21 cellular contexts compared by ENCODE assay signal in genomic region chr15:100056411-100057072, GRCh38.
A peak's percentile ranks its signal among the peaks of the same experiment; 100 is the strongest.
DNase-seq lines count a peak whose midpoint lies in the region; ATAC-seq and TF ChIP-seq lines count a peak whose summit lies in the region.
"Had no signal": no experiment of that assay in that cellular context is flagged by ENCODE, and none has a peak within 500 bp of the region (broad histone marks: within the 10 kb centered on the region; RNA-seq: fewer than 3 reads in every experiment).

No MANE protein-coding gene starts in this region.

- no peaks in the 10 kb centered on the region for H3K27me3 Mint-ChIP-seq in activated naive CD8-positive, alpha-beta T cell treated with anti-CD3 and anti-CD28 coated beads for 36 hours
- H3K27me3 Mint-ChIP-seq in activated naive CD8-positive, alpha-beta T cell treated with anti-CD3 and anti-CD28 coated beads, Interleukin-2, amount 50 U/mL, for 24 hours, result no peaks in the 10 kb centered on the region
- H3K27me3 Mint-ChIP-seq in endodermal cell (ENCODE audit: insufficient read depth), result peaks cover 11% of the 10 kb centered on the region
- peaks cover 12% of the 10 kb centered on the region for H3K27me3 Mint-ChIP-seq in neural progenitor cell (ENCODE audit: insufficient read depth, low read depth)
- peaks cover 24% of the 10 kb centered on the region for H3K27me3 Mint-ChIP-seq in osteocyte (ENCODE audit: unreplicated experiment)
- no peaks in the 10 kb centered on the region for H3K27me3 Mint-ChIP-seq in activated T-helper 1 cell treated with anti-CD3 and anti-CD28 coated beads, Interleukin-12 subunit alpha, Interleukin-12 subunit beta, Interleukin-2, Interleukin-4 antibody, amounts not matched to agents 30 ng/mL and 10 ng/mL and 1 ng/mL, durations not matched to agents 14 hours and 24 hours and 36 hours (ENCODE audit: insufficient read depth)
- H3K27me3 Mint-ChIP-seq: CD4-positive, CD25-positive, alpha-beta regulatory T cell had no signal

- no peak overlapping the region for H3K27ac Mint-ChIP-seq in activated naive CD8-positive, alpha-beta T cell treated with anti-CD3 and anti-CD28 coated beads for 36 hours
- no peak overlapping the region for H3K27ac Mint-ChIP-seq in activated naive CD8-positive, alpha-beta T cell treated with anti-CD3 and anti-CD28 coated beads, Interleukin-2, amount 50 U/mL, for 24 hours
- H3K27ac Mint-ChIP-seq in endodermal cell, result peak overlapping the region; percentile 14
- H3K27ac Mint-ChIP-seq in neural progenitor cell, result peak overlapping the region; percentile 5
- H3K27ac Mint-ChIP-seq in osteocyte (ENCODE audit: unreplicated experiment), result no peak overlapping the region
- no peak overlapping the region for H3K27ac Mint-ChIP-seq in activated T-helper 1 cell treated with anti-CD3 and anti-CD28 coated beads, Interleukin-12 subunit alpha, Interleukin-12 subunit beta, Interleukin-2, Interleukin-4 antibody, amounts not matched to agents 30 ng/mL and 10 ng/mL and 1 ng/mL, durations not matched to agents 14 hours and 24 hours and 36 hours
- H3K27ac Mint-ChIP-seq: B cell; CD8-positive, alpha-beta T cell; GM23338; HFFc6 had no signal

- no peaks in the 10 kb centered on the region for H3K9me3 Mint-ChIP-seq in activated naive CD8-positive, alpha-beta T cell treated with anti-CD3 and anti-CD28 coated beads for 36 hours
- no peaks in the 10 kb centered on the region for H3K9me3 Mint-ChIP-seq in activated naive CD8-positive, alpha-beta T cell treated with anti-CD3 and anti-CD28 coated beads, Interleukin-2, amount 50 U/mL, for 24 hours
- H3K9me3 Mint-ChIP-seq in endodermal cell (no peaks in the 10 kb centered on the region), neural progenitor cell (no peaks in the 10 kb centered on the region), osteocyte (ENCODE audit: unreplicated experiment) (no peaks in the 10 kb centered on the region)
- H3K9me3 Mint-ChIP-seq in activated T-helper 1 cell treated with anti-CD3 and anti-CD28 coated beads, Interleukin-12 subunit alpha, Interleukin-12 subunit beta, Interleukin-2, Interleukin-4 antibody, amounts not matched to agents 30 ng/mL and 10 ng/mL and 1 ng/mL, durations not matched to agents 14 hours and 24 hours and 36 hours, result no peaks in the 10 kb centered on the region
- H3K9me3 Mint-ChIP-seq: CD4-positive, CD25-positive, alpha-beta regulatory T cell; CD8-positive, alpha-beta T cell; H9 had no signal

- TF ChIP-seq CTCF in endodermal cell (conservative IDR thresholded peaks at IDR 0.05), result no peak
- TF ChIP-seq CTCF in neural progenitor cell (IDR thresholded peaks at IDR 0.05), result no peak
- no peak for TF ChIP-seq CTCF in osteocyte (IDR thresholded peaks at IDR 0.05)

- H3K4me1 Mint-ChIP-seq in activated naive CD8-positive, alpha-beta T cell treated with anti-CD3 and anti-CD28 coated beads for 36 hours, result no peaks in the 10 kb centered on the region
- H3K4me1 Mint-ChIP-seq in activated naive CD8-positive, alpha-beta T cell treated with anti-CD3 and anti-CD28 coated beads, Interleukin-2, amount 50 U/mL, for 24 hours, result no peaks in the 10 kb centered on the region
- H3K4me1 Mint-ChIP-seq in endodermal cell (no peaks in the 10 kb centered on the region), neural progenitor cell (peaks cover 9% of the 10 kb centered on the region), osteocyte (ENCODE audit: unreplicated experiment) (peaks cover 7% of the 10 kb centered on the region)
- H3K4me1 Mint-ChIP-seq in activated T-helper 1 cell treated with anti-CD3 and anti-CD28 coated beads, Interleukin-12 subunit alpha, Interleukin-12 subunit beta, Interleukin-2, Interleukin-4 antibody, amounts not matched to agents 30 ng/mL and 10 ng/mL and 1 ng/mL, durations not matched to agents 14 hours and 24 hours and 36 hours (ENCODE audit: low read depth), result no peaks in the 10 kb centered on the region
- H3K4me1 Mint-ChIP-seq: B cell; CD4-positive, CD25-positive, alpha-beta regulatory T cell had no signal

- no peaks in the 10 kb centered on the region for H3K27me3 ChIP-seq in endodermal cell (ENCODE audit: control insufficient read depth, insufficient read depth, low read length, poor library complexity, severe bottlenecking)
- H3K27me3 ChIP-seq in neural progenitor cell, result no peaks in the 10 kb centered on the region
- H3K27me3 ChIP-seq: BLaER1 had no signal

- WGBS in endodermal cell (ENCODE audit: insufficient coverage in 1 of 2, insufficient read length in 1 of 2), 2 experiments, result 83 to 89% methylated on average over 10 to 13 of the region's 14 CpGs

- H2AFZ ChIP-seq in neural progenitor cell (replicated peaks), result no peak overlapping the region
- H2AFZ ChIP-seq: GM23338 had no signal

- intact Hi-C loops in activated T-helper 1 cell treated with anti-CD3 and anti-CD28 coated beads, Interleukin-12 subunit alpha, Interleukin-12 subunit beta, Interleukin-2, Interleukin-4 antibody, amounts not matched to agents 30 ng/mL and 10 ng/mL and 1 ng/mL, durations not matched to agents 14 hours and 24 hours and 36 hours (cut with micrococcal nuclease), result no loop called here

- no peaks in the 10 kb centered on the region for H4K20me1 ChIP-seq in neural progenitor cell (ENCODE audit: low read depth)
- H4K20me1 ChIP-seq: BLaER1 had no signal

- H3K4me3 ChIP-seq in endodermal cell (ENCODE audit: low read length), result no peak overlapping the region
- H3K4me3 ChIP-seq in neural progenitor cell, result no peak overlapping the region
- H3K4me3 ChIP-seq: BLaER1, GM23338 had no signal

- no peaks in the 10 kb centered on the region for H3K9me3 ChIP-seq in endodermal cell (ENCODE audit: control insufficient read depth, low read length)
- no peaks in the 10 kb centered on the region for H3K9me3 ChIP-seq in neural progenitor cell (ENCODE audit: low read depth)
- H3K9me3 ChIP-seq: BLaER1, Caco-2 had no signal

- H3K27ac ChIP-seq in endodermal cell (ENCODE audit: low read depth, low read length) (no peak overlapping the region), neural progenitor cell (no peak overlapping the region)
- H3K27ac ChIP-seq: 22Rv1, BLaER1, C4-2B had no signal

- no peaks in the 10 kb centered on the region for H3F3A ChIP-seq in neural progenitor cell (ENCODE audit: low read depth)

- no peaks in the 10 kb centered on the region for H3K36me3 Mint-ChIP-seq in activated naive CD8-positive, alpha-beta T cell treated with anti-CD3 and anti-CD28 coated beads for 36 hours
- no peaks in the 10 kb centered on the region for H3K36me3 Mint-ChIP-seq in activated naive CD8-positive, alpha-beta T cell treated with anti-CD3 and anti-CD28 coated beads, Interleukin-2, amount 50 U/mL, for 24 hours (ENCODE audit: low read depth)
- H3K36me3 Mint-ChIP-seq in endodermal cell (ENCODE audit: low read depth) (no peaks in the 10 kb centered on the region), neural progenitor cell (no peaks in the 10 kb centered on the region), osteocyte (ENCODE audit: unreplicated experiment) (no peaks in the 10 kb centered on the region)
- H3K36me3 Mint-ChIP-seq in activated T-helper 1 cell treated with anti-CD3 and anti-CD28 coated beads, Interleukin-12 subunit alpha, Interleukin-12 subunit beta, Interleukin-2, Interleukin-4 antibody, amounts not matched to agents 30 ng/mL and 10 ng/mL and 1 ng/mL, durations not matched to agents 14 hours and 24 hours and 36 hours (ENCODE audit: low read depth), result no peaks in the 10 kb centered on the region
- H3K36me3 Mint-ChIP-seq: CD8-positive, alpha-beta T cell had no signal

- H3K36me3 ChIP-seq in endodermal cell (ENCODE audit: control insufficient read depth, insufficient read depth, low read length), result no peaks in the 10 kb centered on the region
- no peaks in the 10 kb centered on the region for H3K36me3 ChIP-seq in neural progenitor cell
- H3K36me3 ChIP-seq: BLaER1 had no signal

- no peak for DNase-seq in activated naive CD8-positive, alpha-beta T cell treated with anti-CD3 and anti-CD28 coated beads for 36 hours
- DNase-seq in activated naive CD8-positive, alpha-beta T cell treated with anti-CD3 and anti-CD28 coated beads, Interleukin-2, amount 50 U/mL, for 24 hours, result no peak
- DNase-seq in endodermal cell (no peak), neural progenitor cell (ENCODE audit: low spot score) (no peak), osteocyte (ENCODE audit: extremely low spot score, unreplicated experiment) (peak; percentile 65), NCI-H2196 (lab: John Stamatoyannopoulos, UW; ENCODE audit: unreplicated experiment) (no peak)
- no peak for DNase-seq in activated T-helper 1 cell treated with anti-CD3 and anti-CD28 coated beads, Interleukin-12 subunit alpha, Interleukin-12 subunit beta, Interleukin-2, Interleukin-4 antibody, amounts not matched to agents 30 ng/mL and 10 ng/mL and 1 ng/mL, durations not matched to agents 14 hours and 24 hours and 36 hours (ENCODE audit: low spot score)
- DNase-seq: Caco-2; CD4-positive, CD25-positive, alpha-beta regulatory T cell; CD8-positive, alpha-beta T cell; DMS153; DND-41; H9; HFFc6 had no signal

- no peak overlapping the region for H3K9ac ChIP-seq in endodermal cell (ENCODE audit: extremely low read depth, low read length, poor library complexity, severe bottlenecking)
- no peak overlapping the region for H3K9ac ChIP-seq in neural progenitor cell
- H3K9ac ChIP-seq: BLaER1 had no signal

- H3K4me1 ChIP-seq in endodermal cell (ENCODE audit: control insufficient read depth, insufficient read depth, low read length) (no peaks in the 10 kb centered on the region), neural progenitor cell (peaks cover 4% of the 10 kb centered on the region)
- H3K4me1 ChIP-seq: Caco-2 had no signal

- H3K4me2 ChIP-seq in neural progenitor cell, result no peak overlapping the region
- H3K4me2 ChIP-seq: BLaER1, GM23338 had no signal

- peak overlapping the region; percentile 14 for H3K4me3 Mint-ChIP-seq in activated naive CD8-positive, alpha-beta T cell treated with anti-CD3 and anti-CD28 coated beads for 36 hours
- no peak overlapping the region for H3K4me3 Mint-ChIP-seq in activated naive CD8-positive, alpha-beta T cell treated with anti-CD3 and anti-CD28 coated beads, Interleukin-2, amount 50 U/mL, for 24 hours
- no peak overlapping the region for H3K4me3 Mint-ChIP-seq in endodermal cell
- H3K4me3 Mint-ChIP-seq in neural progenitor cell, result no peak overlapping the region
- no peak overlapping the region for H3K4me3 Mint-ChIP-seq in osteocyte (ENCODE audit: unreplicated experiment)
- H3K4me3 Mint-ChIP-seq in activated T-helper 1 cell treated with anti-CD3 and anti-CD28 coated beads, Interleukin-12 subunit alpha, Interleukin-12 subunit beta, Interleukin-2, Interleukin-4 antibody, amounts not matched to agents 30 ng/mL and 10 ng/mL and 1 ng/mL, durations not matched to agents 14 hours and 24 hours and 36 hours, result no peak overlapping the region
- H3K4me3 Mint-ChIP-seq: B cell; CD4-positive, CD25-positive, alpha-beta regulatory T cell; CD8-positive, alpha-beta T cell; GM23338; H9; HFFc6 had no signal

- no peak for ATAC-seq in activated naive CD8-positive, alpha-beta T cell treated with anti-CD3 and anti-CD28 coated beads, Interleukin-2, amount 50 U/mL, for 24 hours
- no peak for ATAC-seq in GM21619 (IDR thresholded peaks at IDR 0.05; ENCODE audit: unreplicated experiment)
- ATAC-seq: CD8-positive, alpha-beta T cell; GM23338; HCT116 had no signal

- H3K79me2 ChIP-seq in neural progenitor cell (ENCODE audit: low read depth), result no peaks in the 10 kb centered on the region

Comparison
In these comparisons a context has a peak if more than half of its experiments do, and no peak if none do; other contexts are left out.
1. H3K27ac Mint-ChIP-seq: peak in endodermal cell (single experiment) and neural progenitor cell (single experiment); none in activated naive CD8-positive, alpha-beta T cell treated with anti-CD3 and anti-CD28 coated beads for 36 hours (single experiment), activated naive CD8-positive, alpha-beta T cell treated with anti-CD3 and anti-CD28 coated beads, Interleukin-2, amount 50 U/mL, for 24 hours (single experiment), osteocyte (single experiment) and activated T-helper 1 cell treated with anti-CD3 and anti-CD28 coated beads, Interleukin-12 subunit alpha, Interleukin-12 subunit beta, Interleukin-2, Interleukin-4 antibody, amounts not matched to agents 30 ng/mL and 10 ng/mL and 1 ng/mL, durations not matched to agents 14 hours and 24 hours and 36 hours (single experiment).